Comparison of ENCODE assay signal across 20 cellular contexts in genomic region chr9:138037140-138037539, GRCh38.
A peak's percentile ranks its signal among the peaks of the same experiment; 100 is the strongest.
DNase-seq lines count a peak whose midpoint lies in the region; ATAC-seq and TF ChIP-seq lines count a peak whose summit lies in the region.
"Had no signal": no experiment of that assay in that cellular context is flagged by ENCODE, and none has a peak within 500 bp of the region (broad histone marks: within the 10 kb centered on the region; RNA-seq: fewer than 3 reads in every experiment).

No MANE protein-coding gene starts in this region.

- H3K4me1 Mint-ChIP-seq in CD14-positive monocyte: no peaks in the 10 kb centered on the region
- no peaks in the 10 kb centered on the region for H3K4me1 Mint-ChIP-seq in chondrocyte (ENCODE audit: low read depth)
- H3K4me1 Mint-ChIP-seq in glutamatergic neuron (ENCODE audit: low read depth, unreplicated experiment): no peaks in the 10 kb centered on the region
- H3K4me1 Mint-ChIP-seq: CD8-positive, alpha-beta memory T cell; GM23338 had no signal

- WGBS in SK-N-SH (ENCODE audit: low lambda C conversion rate): 23% methylated on average over 6 of the region's 6 CpGs
- WGBS in stomach, 5 donors: 69 to 90% (median 78%) methylated on average over 5 to 6 of the region's 6 CpGs

- H3K4me1 ChIP-seq in SK-N-SH (ENCODE audit: control insufficient read depth in 1 of 2, insufficient read depth in 2 of 2, low read depth in 1 of 2, low read length in 1 of 2): peaks cover 0 to 8% of the 10 kb centered on the region in 2 experiments; a peak in 1 of 4 replicates
- H3K4me1 ChIP-seq in stomach: no peaks in the 10 kb centered on the region
- H3K4me1 ChIP-seq: BLaER1 treated with 17β-estradiol and CSF1 and Interleukin-3, amounts not matched to agents 10 nM and 100 nM had no signal

- H3K9me3 ChIP-seq in SK-N-SH (peaks cover 6% of the 10 kb centered on the region; the same call in 1 of the 2 replicates), stomach (peaks cover 0 to 6% (median 0%) of the 10 kb centered on the region in 4 donors)

- TF ChIP-seq RAD21 in SK-N-SH (IDR thresholded peaks at IDR 0.05; ENCODE audit: low read length): no peak

- no peak overlapping the region for H3K4me3 Mint-ChIP-seq in CD14-positive monocyte
- H3K4me3 Mint-ChIP-seq in chondrocyte (ENCODE audit: unreplicated experiment): no peak overlapping the region
- no peak overlapping the region for H3K4me3 Mint-ChIP-seq in glutamatergic neuron (ENCODE audit: unreplicated experiment)
- H3K4me3 Mint-ChIP-seq: CD8-positive, alpha-beta memory T cell; GM23338 had no signal

- H3K27me3 Mint-ChIP-seq in CD14-positive monocyte (ENCODE audit: low read depth in 3 of 3) (peaks cover 7 to 26% (median 14%) of the 10 kb centered on the region in 3 donors), chondrocyte (ENCODE audit: low read depth) (peaks cover 12% of the 10 kb centered on the region), glutamatergic neuron (ENCODE audit: unreplicated experiment) (no peaks in the 10 kb centered on the region)

- TF ChIP-seq CTCF in SK-N-SH (IDR thresholded peaks at IDR 0.05): no peak
- TF ChIP-seq CTCF in CD14-positive monocyte (IDR thresholded peaks at IDR 0.05): no peak
- no peak for TF ChIP-seq CTCF in chondrocyte (IDR thresholded peaks at IDR 0.05)
- no peak for TF ChIP-seq CTCF in stomach (IDR thresholded peaks at IDR 0.05)
- no peak for TF ChIP-seq CTCF in glutamatergic neuron (IDR thresholded peaks at IDR 0.05; ENCODE audit: partially characterized antibody, unreplicated experiment)

- no peak overlapping the region for H3K9ac ChIP-seq in SK-N-SH
- H3K9ac ChIP-seq: BLaER1 treated with 17β-estradiol and CSF1 and Interleukin-3, amounts not matched to agents 10 nM and 100 nM had no signal

- no peaks in the 10 kb centered on the region for H3F3A ChIP-seq in SK-N-SH (replicated peaks; ENCODE audit: insufficient read depth)

- H3K27ac ChIP-seq in SK-N-SH (ENCODE audit: low read depth in 2 of 2, low read length in 1 of 2): peak overlapping the region in 1 of 2 experiments; percentile 6; a peak in 1 of 4 replicates
- H3K27ac ChIP-seq in stomach: no peak overlapping the region
- H3K27ac ChIP-seq: BLaER1 treated with 17β-estradiol and CSF1 and Interleukin-3, amounts not matched to agents 10 nM and 100 nM had no signal

- TF ChIP-seq EP300 in SK-N-SH (IDR thresholded peaks at IDR 0.05; ENCODE audit: borderline replicate concordance in 1 of 2, low read depth in 1 of 2, low read length in 1 of 2) (no peak), stomach (IDR thresholded peaks at IDR 0.05) (no peak)

- no peaks in the 10 kb centered on the region for H3K36me3 ChIP-seq in SK-N-SH (replicated peaks in 1 of 2; ENCODE audit: control insufficient read depth in 1 of 2, insufficient read depth in 2 of 2, low read length in 1 of 2)
- H3K36me3 ChIP-seq in stomach: no peaks in the 10 kb centered on the region
- H3K36me3 ChIP-seq: BLaER1 treated with 17β-estradiol and CSF1 and Interleukin-3, amounts not matched to agents 10 nM and 100 nM had no signal

- DNase-seq in SK-N-SH: peak; percentile 1
- peak; percentile 22 for DNase-seq in CD14-positive monocyte (ENCODE audit: low spot score)
- DNase-seq in chondrocyte (ENCODE audit: low spot score): peak; percentile 44
- DNase-seq in stomach: peak; percentile 11
- no peak for DNase-seq in glutamatergic neuron
- no peak for DNase-seq in GOT3 (lab: John Stamatoyannopoulos, UW)
- DNase-seq: 8988T; Calu3; CD8-positive, alpha-beta memory T cell; DMS153; HCEC 1CT; KG1; NCI-H1105; NCI-H146; NCI-H345; NCI-H524 treated with DMSO at 0.1 percent for 48 hours had no signal

- no peak overlapping the region for H3K4me2 ChIP-seq in SK-N-SH
- H3K4me2 ChIP-seq: BLaER1 treated with 17β-estradiol and CSF1 and Interleukin-3, amounts not matched to agents 10 nM and 100 nM; GM23338 had no signal

- ATAC-seq in SK-N-SH treated with all-trans-retinoic acid at 6 μM for 48 hours (no peak), HG03571 (IDR thresholded peaks at IDR 0.05; ENCODE audit: unreplicated experiment) (no peak)
- ATAC-seq: GM23338 had no signal

- intact Hi-C loops in CD14-positive monocyte (cut with micrococcal nuclease) (no loop called here), stomach (cut with DNase I; ENCODE audit: low total_unique reads) (no loop called here)

- H3K79me2 ChIP-seq in SK-N-SH (ENCODE audit: insufficient read depth): no peaks in the 10 kb centered on the region

- no peak overlapping the region for H2AFZ ChIP-seq in SK-N-SH (ENCODE audit: low read depth)
- H2AFZ ChIP-seq: GM23338 had no signal

- H3K27ac Mint-ChIP-seq in CD14-positive monocyte (no peak overlapping the region), chondrocyte (ENCODE audit: unreplicated experiment) (no peak overlapping the region), glutamatergic neuron (ENCODE audit: unreplicated experiment) (no peak overlapping the region)
- H3K27ac Mint-ChIP-seq: CD8-positive, alpha-beta memory T cell; GM23338 had no signal

- POLR2A ChIA-PET in SK-N-SH (lab: Yijun Ruan, JAX): no interaction called here

- no peaks in the 10 kb centered on the region for H4K20me1 ChIP-seq in SK-N-SH (ENCODE audit: insufficient read depth)
- H4K20me1 ChIP-seq: BLaER1 treated with 17β-estradiol and CSF1 and Interleukin-3, amounts not matched to agents 10 nM and 100 nM had no signal

- no peaks in the 10 kb centered on the region for H3K9me2 ChIP-seq in SK-N-SH

- H3K9me3 Mint-ChIP-seq in CD14-positive monocyte: peaks cover 0 to 13% (median 7%) of the 10 kb centered on the region in 7 donors
- peaks cover 12% of the 10 kb centered on the region for H3K9me3 Mint-ChIP-seq in chondrocyte (ENCODE audit: low read depth)
- H3K9me3 Mint-ChIP-seq in glutamatergic neuron (ENCODE audit: unreplicated experiment): peaks cover 2% of the 10 kb centered on the region

- H3K36me3 Mint-ChIP-seq in CD14-positive monocyte: no peaks in the 10 kb centered on the region
- peaks cover 4% of the 10 kb centered on the region for H3K36me3 Mint-ChIP-seq in chondrocyte (ENCODE audit: low read depth)
- H3K36me3 Mint-ChIP-seq in glutamatergic neuron (ENCODE audit: unreplicated experiment): peaks cover 20% of the 10 kb centered on the region
- H3K36me3 Mint-ChIP-seq: CD8-positive, alpha-beta memory T cell had no signal

- CTCF ChIA-PET in SK-N-SH (lab: Yijun Ruan, JAX): interaction anchor here (1.3 kb wide), 1 partner anchor 364 kb away, joined by 3 read pairs; no protein-coding TSS in a partner anchor

- TF ChIP-seq POLR2A in stomach (IDR thresholded peaks at IDR 0.05): no peak

- H3K4me3 ChIP-seq in SK-N-SH (ENCODE audit: low read depth in 2 of 2, low read length in 1 of 2): no peak overlapping the region
- no peak overlapping the region for H3K4me3 ChIP-seq in stomach
- H3K4me3 ChIP-seq: BLaER1 treated with 17β-estradiol and CSF1 and Interleukin-3, amounts not matched to agents 10 nM and 100 nM; GM23338 had no signal

- no peaks in the 10 kb centered on the region for H3K27me3 ChIP-seq in SK-N-SH (ENCODE audit: insufficient read depth)
- H3K27me3 ChIP-seq in stomach: peaks cover 0 to 17% (median 12%) of the 10 kb centered on the region in 3 donors
- H3K27me3 ChIP-seq: BLaER1 treated with 17β-estradiol and CSF1 and Interleukin-3, amounts not matched to agents 10 nM and 100 nM had no signal

TF ChIP-seq in SK-N-SH, 30 proteins besides CTCF, POLR2A, EP300 and RAD21 (continues in another document):
- TF ChIP-seq EZH2phosphoT487 (IDR thresholded peaks at IDR 0.05; ENCODE audit: borderline replicate concordance, low read depth) (no peak), MXI1 (IDR thresholded peaks at IDR 0.05; ENCODE audit: low read depth, low read length) (no peak)

TF ChIP-seq in SK-N-SH treated with all-trans-retinoic acid at 6 μM for 48 hours, 23 proteins besides CTCF, POLR2A, EP300 and RAD21 (continues in another document):
- TF ChIP-seq ZFP30 (CRISPR knock-in tag; IDR thresholded peaks at IDR 0.05) (no peak), ZNF70 (CRISPR knock-in tag; IDR thresholded peaks at IDR 0.05) (no peak), TSHZ2 (CRISPR knock-in tag; IDR thresholded peaks at IDR 0.05) (no peak), ZFP3 (CRISPR knock-in tag; IDR thresholded peaks at IDR 0.05) (no peak), BACH2 (CRISPR knock-in tag; IDR thresholded peaks at IDR 0.05; ENCODE audit: borderline replicate concordance) (no peak), PPARA (CRISPR knock-in tag; IDR thresholded peaks at IDR 0.05; ENCODE audit: borderline replicate concordance) (no peak), ZC3H10 (CRISPR knock-in tag; IDR thresholded peaks at IDR 0.05) (no peak), CSDC2 (CRISPR knock-in tag; IDR thresholded peaks at IDR 0.05) (no peak), ISL1 (CRISPR knock-in tag; IDR thresholded peaks at IDR 0.05) (no peak), ESRRG (CRISPR knock-in tag; IDR thresholded peaks at IDR 0.05) (no peak), GLIS3 (CRISPR knock-in tag; IDR thresholded peaks at IDR 0.05) (no peak), ZNF565 (CRISPR knock-in tag; conservative IDR thresholded peaks at IDR 0.05; ENCODE audit: low read depth) (no peak), SNAI2 (CRISPR knock-in tag; IDR thresholded peaks at IDR 0.05) (no peak)

Comparison
In these comparisons a context has a peak if more than half of its experiments do, and no peak if none do; other contexts are left out.
1. DNase-seq: peak in SK-N-SH (single experiment), CD14-positive monocyte (single experiment), chondrocyte (single experiment) and stomach (single experiment); none in glutamatergic neuron (single experiment) and GOT3 (single experiment).